10 cellular contexts compared by ENCODE assay signal in the genomic region with DNA sequence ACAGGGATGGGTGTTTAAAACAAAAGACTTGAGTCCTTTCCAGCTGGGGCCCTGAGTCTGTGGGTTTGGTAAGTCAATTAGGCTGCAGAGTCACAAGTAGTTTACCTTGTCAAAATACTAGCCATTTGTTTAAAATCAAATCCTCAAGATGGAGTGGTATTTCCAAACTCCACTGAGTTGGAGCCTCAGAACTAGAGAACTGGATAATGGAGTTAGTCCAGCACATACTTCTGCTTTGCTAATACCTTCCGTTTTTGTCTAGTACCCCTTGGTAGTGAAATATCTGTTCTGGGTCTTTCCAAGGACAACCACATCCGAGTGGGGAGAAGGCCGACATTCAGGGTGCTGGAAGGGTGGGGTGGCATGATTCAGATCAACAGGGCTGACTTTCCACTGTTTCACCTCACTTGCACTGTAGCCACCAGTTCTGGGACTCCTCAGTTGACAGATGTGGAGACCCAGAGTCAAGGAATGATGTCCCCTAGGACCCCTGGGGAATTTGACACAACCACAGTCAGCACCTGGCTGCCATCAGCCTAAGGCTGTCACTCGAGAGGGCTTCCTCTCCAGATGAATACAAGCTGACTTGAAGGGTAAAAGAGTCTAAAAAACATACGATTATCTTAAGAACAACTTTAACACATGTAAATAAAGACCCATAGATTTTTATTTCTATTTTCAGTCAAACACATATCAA.
DNase-seq lines count a peak whose midpoint lies in the region; ATAC-seq and TF ChIP-seq lines count a peak whose summit lies in the region.
"Had no signal": no experiment of that assay in that cellular context is flagged by ENCODE, and none has a peak within 500 bp of the region (broad histone marks: within the 10 kb centered on the region; RNA-seq: fewer than 3 reads in every experiment).

No MANE protein-coding gene starts in this region.

- TF ChIP-seq POLR2A in GM19193 (IDR thresholded peaks at IDR 0.05; ENCODE audit: extremely low read depth, insufficient read depth, insufficient read length) = peak; percentile 19

- DNase-seq in CD1c-positive myeloid dendritic cell (ENCODE audit: extremely low spot score) (peak; percentile 49), germinal center (ENCODE audit: low spot score) (peak; percentile 50), GM10266 (ENCODE audit: extremely low spot score) (no peak), occipital lobe (lab: John Stamatoyannopoulos, UW) (no peak), DMS114 treated with DMSO at 0.1 percent for 48 hours (lab: John Stamatoyannopoulos, UW; ENCODE audit: unreplicated experiment) (no peak), iPS-NIHi7 (ENCODE audit: extremely low spot score) (no peak)
- DNase-seq: CD4-positive, CD25-positive, alpha-beta regulatory T cell; NCI-H524 had no signal

- ATAC-seq in HG03175 (IDR thresholded peaks at IDR 0.05; ENCODE audit: unreplicated experiment) = peak; percentile 34

- TF ChIP-seq CTCF in GM10266 (IDR thresholded peaks at IDR 0.05; ENCODE audit: control insufficient read depth, insufficient read depth, low read depth, missing control alignments) = no peak

Comparison
In these comparisons a context has a peak if more than half of its experiments do, and no peak if none do; other contexts are left out.
1. DNase-seq: peak in CD1c-positive myeloid dendritic cell (single experiment) and germinal center (single experiment); none in GM10266 (single experiment), occipital lobe (single experiment), DMS114 treated with DMSO at 0.1 percent for 48 hours (single experiment) and iPS-NIHi7 (single experiment).